In genomic region chr3:116048991-116049390, GRCh38 we compare ENCODE assay signal across 28 cellular contexts.
"Had no signal": no experiment of that assay in that cellular context is flagged by ENCODE, and none has a peak within 500 bp of the region (broad histone marks: within the 10 kb centered on the region; RNA-seq: fewer than 3 reads in every experiment).

No MANE protein-coding gene starts in this region.

- H3K9me3 ChIP-seq: colonic mucosa, SJCRH30 had no signal

- H3K4me1 ChIP-seq: colonic mucosa, SJCRH30 had no signal

- H3K36me3 ChIP-seq: colonic mucosa, SJCRH30 had no signal

- H3K27ac ChIP-seq: colonic mucosa, SJCRH30, VCaP had no signal

- H3K27me3 ChIP-seq: colonic mucosa, SJCRH30 had no signal

- H3K4me3 ChIP-seq: colonic mucosa, SJCRH30 had no signal

- DNase-seq: activated B cell treated with CpG ODN at 0.5 μM for 24 hours; activated CD4-positive, alpha-beta memory T cell treated with anti-CD3 and anti-CD28 coated beads, Interleukin-2, amount 10 ng/mL, durations not matched to agents 7 days and 5 days; activated CD4-positive, alpha-beta T cell treated with anti-CD3 and anti-CD28 coated beads for 4 hours; activated CD4-positive, CD25-positive, alpha-beta regulatory T cell treated with anti-CD3 and anti-CD28 coated beads, Interleukin-2, amount 50 U/mL, for 72 hours; activated CD8-positive, alpha-beta memory T cell treated with anti-CD3 and anti-CD28 coated beads for 24 hours; activated CD8-positive, alpha-beta memory T cell treated with anti-CD3 and anti-CD28 coated beads, Interleukin-2, amount 10 ng/mL, durations not matched to agents 7 days and 5 days; activated CD8-positive, alpha-beta memory T cell treated with anti-CD3 and anti-CD28 coated beads, Interleukin-2, amount 50 U/mL, for 48 hours; activated effector memory CD4-positive, alpha-beta T cell treated with Interleukin-2 at 50 U/mL for 16 hours; activated naive CD4-positive, alpha-beta T cell treated with anti-CD3 and anti-CD28 coated beads, Interleukin-2, amount 10 ng/mL, durations not matched to agents 7 days and 5 days; activated naive CD8-positive, alpha-beta T cell treated with anti-CD3 and anti-CD28 coated beads, Interleukin-2, amount 50 U/mL, for 24 hours; activated T-cell treated with anti-CD3 and anti-CD28 coated beads, Interleukin-2, amount 50 U/mL, for 48 hours; anterior cingulate cortex; colonic mucosa; NCI-H1092 treated with DMSO at 0.1 percent for 48 hours; NCI-H1417; NCI-H146; NCI-H187 treated with DMSO at 0.1 percent for 48 hours; NCI-H2081; NCI-H2171 treated with DMSO at 0.1 percent for 48 hours; NCI-H2227 treated with DMSO at 0.1 percent for 48 hours; NCI-H524 treated with DMSO at 0.1 percent for 48 hours; SHP77; SJCRH30; SW 1271; T-helper 1 cell; T-helper 2 cell; T-helper 9 cell had no signal
